34 cellular contexts compared by ENCODE assay signal in the genomic region with DNA sequence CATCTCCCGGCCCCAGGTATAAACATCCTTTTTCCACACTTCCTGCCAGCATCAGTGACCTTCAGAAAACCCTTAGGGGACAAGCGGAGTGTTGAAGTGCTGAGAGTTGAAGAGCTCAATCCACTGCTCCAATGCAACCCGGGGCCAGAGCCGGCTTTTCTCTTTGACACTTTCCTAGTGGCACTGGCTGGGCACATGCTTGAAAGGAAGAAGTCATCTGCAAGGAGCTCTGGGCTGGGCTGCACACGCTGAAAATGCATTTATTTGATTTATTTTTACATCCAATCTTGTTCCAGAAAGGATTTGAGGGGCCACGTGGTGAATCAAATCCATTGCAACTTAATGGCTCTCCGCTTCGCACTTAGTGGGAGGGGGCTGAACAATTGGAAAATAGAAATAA.
"Had no signal": no experiment of that assay in that cellular context is flagged by ENCODE, and none has a peak within 500 bp of the region (broad histone marks: within the 10 kb centered on the region; RNA-seq: fewer than 3 reads in every experiment).

No MANE protein-coding gene starts in this region.

- H3K27me3 ChIP-seq: body of pancreas, brain microvascular endothelial cell had no signal

- H3K4me3 ChIP-seq: adrenal gland, body of pancreas, breast epithelium had no signal

- ATAC-seq: activated CD8-positive, alpha-beta T cell treated with anti-CD3 and anti-CD28 coated beads for 36 hours; activated naive CD4-positive, alpha-beta T cell treated with anti-CD3 and anti-CD28 coated beads, Interleukin-2, amount 50 U/mL, for 72 hours; activated T-cell treated with anti-CD3 and anti-CD28 coated beads, Interleukin-2, amount 50 U/mL, for 4 hours; activated T-cell treated with anti-CD3 and anti-CD28 coated beads, Interleukin-2, amount 50 U/mL, for 72 hours; activated T-helper 17 cell treated with anti-CD3 and anti-CD28 coated beads, Interleukin-2, amount 50 U/mL, for 72 hours; body of pancreas had no signal

- H3K9me3 ChIP-seq: adrenal gland, body of pancreas, breast epithelium had no signal

- DNase-seq: activated B cell treated with CpG ODN at 0.5 μM for 24 hours; activated CD4-positive, alpha-beta memory T cell treated with anti-CD3 and anti-CD28 coated beads for 36 hours; activated CD4-positive, alpha-beta T cell treated with anti-CD3 and anti-CD28 coated beads for 4 hours; activated CD4-positive, alpha-beta T cell treated with anti-CD3 and anti-CD28 coated beads, Interleukin-2, amount 10 ng/mL, durations not matched to agents 24 days and 14 days; activated CD4-positive, alpha-beta T cell treated with anti-CD3 and anti-CD28 coated beads, Interleukin-2, amount 50 U/mL, for 1 hour; activated CD4-positive, alpha-beta T cell treated with anti-CD3 and anti-CD28 coated beads, Interleukin-2, amount 50 U/mL, for 4 hours; activated CD4-positive, CD25-positive, alpha-beta regulatory T cell treated with anti-CD3 and anti-CD28 coated beads, Interleukin-2, amount 50 U/mL, for 72 hours; activated CD8-positive, alpha-beta memory T cell treated with anti-CD3 and anti-CD28 coated beads, Interleukin-2, amount 50 U/mL, for 4 hours; activated CD8-positive, alpha-beta T cell treated with anti-CD3 and anti-CD28 coated beads for 36 hours; activated effector memory CD4-positive, alpha-beta T cell treated with anti-CD3 and anti-CD28 coated beads, Interleukin-2, amount 50 U/mL, for 16 hours; activated gamma-delta T cell treated with Interleukin-2 at 50 U/mL for 16 hours; activated naive CD4-positive, alpha-beta T cell; activated naive CD4-positive, alpha-beta T cell treated with anti-CD3 and anti-CD28 coated beads for 36 hours; activated naive CD4-positive, alpha-beta T cell treated with anti-CD3 and anti-CD28 coated beads, Interleukin-2, amount 50 U/mL, for 16 hours; activated naive CD8-positive, alpha-beta T cell treated with anti-CD3 and anti-CD28 coated beads for 36 hours; activated T-cell treated with anti-CD3 and anti-CD28 coated beads for 4 hours; activated T-cell treated with anti-CD3 and anti-CD28 coated beads, Interleukin-2, amount 50 U/mL, for 1 hour; activated T-cell treated with anti-CD3 and anti-CD28 coated beads, Interleukin-2, amount 50 U/mL, for 4 hours; activated T-cell treated with anti-CD3 and anti-CD28 coated beads, Interleukin-2, amount 50 U/mL, for 72 hours; adrenal gland; amniotic stem cell; aorta; body of pancreas; brain microvascular endothelial cell; central memory CD4-positive, alpha-beta T cell; T-helper 1 cell; T-helper 2 cell; T-helper 9 cell had no signal

- H3K27ac ChIP-seq: adrenal gland, body of pancreas, brain microvascular endothelial cell, breast epithelium, VCaP had no signal

- H3K4me1 ChIP-seq: adrenal gland, breast epithelium had no signal

- FAIRE-seq: astrocyte, TTC549 had no signal

- H3K36me3 ChIP-seq: adrenal gland, brain microvascular endothelial cell, breast epithelium had no signal
